In genomic region chr19:57916168-57916995, GRCh38 we compare ENCODE assay signal across 8 cellular contexts. TPM values are rescaled to one million over a fixed set of nuclear protein-coding genes. Genes with fewer than 3 reads are reported as not detected.
DNase-seq lines count a peak whose midpoint lies in the region; ATAC-seq and TF ChIP-seq lines count a peak whose summit lies in the region.
"Not testable (repeated sequence)": the region's sequence is repeated elsewhere in the genome, so short reads cannot be mapped to it uniquely, and the experiment has no call there.

Gene ZNF417, minus strand, starts transcription at chr19:57916592. Its CDS starts 181 bp downstream, at chr19:57916411.

- peak within 1 kb of the TSS in 52 of 59 donors; percentile 15 to 88 (median 75) for H3K27ac ChIP-seq in dorsolateral prefrontal cortex
- peak within 1 kb of the TSS; percentile 50 to 53 (median 51) for H3K27ac ChIP-seq in right lobe of liver

- TF ChIP-seq CTCF in dorsolateral prefrontal cortex (IDR thresholded peaks at IDR 0.05 in 54 of 56, conservative IDR thresholded peaks at IDR 0.05 in 2 of 56; ENCODE audit: low read depth in 1 of 56, partially characterized antibody in 56 of 56) = peak in 42 of 56 donors; percentile 12 to 56 (median 37)
- peak; percentile 23 to 48 (median 32) for TF ChIP-seq CTCF in right lobe of liver (IDR thresholded peaks at IDR 0.05)

- ATAC-seq in GM19372 (IDR thresholded peaks at IDR 0.05; ENCODE audit: low read depth, unreplicated experiment) (peak; percentile 96), HG03558 (IDR thresholded peaks at IDR 0.05; ENCODE audit: extremely low read depth, unreplicated experiment) (peak; percentile 84), right lobe of liver (peak; percentile 97 to 99 (median 98))

- not testable (repeated sequence) for H3K9me3 ChIP-seq in right lobe of liver

- H3K27me3 ChIP-seq in dorsolateral prefrontal cortex, right lobe of liver: not testable (repeated sequence)

- intact Hi-C loops in dorsolateral prefrontal cortex (cut with DNase I) = loop anchor here in 1 of 2 donors (5.0 kb wide), 1 partner anchor 86 kb away; the partner anchor contains the start of gene ZNF606
- intact Hi-C loops in right lobe of liver (cut with DNase I) = not testable (repeated sequence)

- peak; percentile 97 for DNase-seq in CD1c-positive myeloid dendritic cell (ENCODE audit: extremely low spot score)
- peak; percentile 99 for DNase-seq in NCI-H748 (lab: John Stamatoyannopoulos, UW; ENCODE audit: unreplicated experiment)
- peak; percentile 60 to 87 for DNase-seq in activated CD4-positive, alpha-beta T cell treated with anti-CD3 and anti-CD28 coated beads, Interleukin-2, amount 50 U/mL, for 24 hours (ENCODE audit: low read depth in 1 of 2, low spot score in 1 of 2)
- peak; percentile 71 to 95 (median 90) for DNase-seq in dorsolateral prefrontal cortex
- peak; percentile 79 to 90 (median 85) for DNase-seq in right lobe of liver
- peak; percentile 69 to 90 for DNase-seq in stimulated activated CD4-positive, alpha-beta T cell treated with anti-CD3 and anti-CD28 coated beads, Interleukin-4, amount 100 ng/mL, for 4 hours

- not testable (repeated sequence) for H3K36me3 ChIP-seq in right lobe of liver

- H3K4me3 ChIP-seq in dorsolateral prefrontal cortex = peak within 1 kb of the TSS; percentile 66 to 99 (median 91)
- H3K4me3 ChIP-seq in right lobe of liver = peak within 1 kb of the TSS; percentile 78 to 97 (median 91)

- TF ChIP-seq POLR2A in right lobe of liver (IDR thresholded peaks at IDR 0.05) = peak; percentile 50

- under 1% methylated on average over 27 of the region's 51 CpGs for WGBS in right lobe of liver (ENCODE audit: insufficient coverage, low coverage, low lambda C conversion rate, missing lambda C conversion rate)

- H3K4me1 ChIP-seq in right lobe of liver = peaks cover 0 to 25% (median 0%) of the 10 kb centered on the region in 4 donors

RNA-seq across cellular contexts. Expression of gene ZNF417, which starts in this region (rescaled TPM):
- total RNA-seq in dorsolateral prefrontal cortex (10 to 100 TPM; 23.2 to 54.3 (median 33.0) TPM), right lobe of liver (10 to 100 TPM in 3 of 6 experiments, 1 to 10 TPM in 3; 4.1 to 12.6 (median 7.8) TPM)

Comparison
In these comparisons a context has a peak if more than half of its experiments do, and no peak if none do; other contexts are left out.
1. Peak in every context shown above with its lines: DNase-seq, ATAC-seq, H3K4me3 ChIP-seq and H3K27ac ChIP-seq.